Comparison of ENCODE assay signal across 1 cellular context in genomic region chr11:19803506-19803998, GRCh38.
TF ChIP-seq lines count a peak whose summit lies in the region.

No MANE protein-coding gene starts in this region.

TF ChIP-seq in HEK293, 187 proteins besides CTCF, POLR2A, EP300 and RAD21 (continued from another document):
- TF ChIP-seq ZBTB10 (tag by site-specific recombination; IDR thresholded peaks at IDR 0.05), result no peak
